8 cellular contexts compared by ENCODE assay signal in the genomic region with DNA sequence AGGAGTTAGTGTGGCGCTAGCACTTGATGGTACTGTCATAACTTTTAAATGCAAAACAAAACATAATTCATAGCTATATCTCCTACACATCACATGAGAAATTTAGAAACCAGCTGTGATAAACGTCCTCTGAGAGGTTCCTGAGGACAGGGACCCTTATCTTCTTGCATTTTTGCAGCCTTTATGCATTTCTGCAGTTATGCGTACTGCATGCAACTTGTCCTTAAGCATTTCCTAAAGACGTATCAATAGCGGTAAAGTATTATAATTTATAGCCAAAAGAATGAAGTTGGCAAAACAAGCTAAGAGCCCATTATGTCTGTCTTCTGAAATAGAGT. TPM values are rescaled to one million over a fixed set of nuclear protein-coding genes. Genes with fewer than 3 reads are reported as not detected.
DNase-seq lines count a peak whose midpoint lies in the region; ATAC-seq and TF ChIP-seq lines count a peak whose summit lies in the region.

No MANE protein-coding gene starts in this region.

- WGBS in psoas muscle, 3 donors, result 24 to 32% (median 31%) methylated on average over 5 of the region's 5 CpGs

- H3K4me3 ChIP-seq in DOHH2 (ENCODE audit: low read length) (peak overlapping the region; percentile 91), SJSA1 (peak overlapping the region; percentile 80), epithelial cell of proximal tubule (ENCODE audit: low read depth, low read length) (peak overlapping the region; percentile 93), psoas muscle (peak overlapping the region; percentile 92)

- peak overlapping the region; percentile 86 for H3K4me2 ChIP-seq in DOHH2 (ENCODE audit: low read length)

- H3K4me1 ChIP-seq in DOHH2 (ENCODE audit: control insufficient read depth, low read length) (peaks cover 18% of the 10 kb centered on the region), SJSA1 (replicated peaks) (peaks cover 14% of the 10 kb centered on the region), psoas muscle (peaks cover 40% of the 10 kb centered on the region)

- intact Hi-C loops in psoas muscle (cut with DNase I), result loop anchor here (5.0 to 10.0 kb wide), 2 partner anchors 57 to 65 kb away; a partner anchor contains a TSS

- H3K27me3 ChIP-seq in DOHH2 (ENCODE audit: control insufficient read depth, low read length) (no peaks in the 10 kb centered on the region), SJSA1 (replicated peaks) (no peaks in the 10 kb centered on the region), psoas muscle (ENCODE audit: insufficient read depth in 3 of 3, low read length in 2 of 3) (no peaks in the 10 kb centered on the region)

- H3K27ac ChIP-seq in DOHH2 (ENCODE audit: low read depth, low read length), result no peak overlapping the region
- peak overlapping the region; percentile 66 for H3K27ac ChIP-seq in SJSA1
- H3K27ac ChIP-seq in psoas muscle, result peak overlapping the region; percentile 93

- no peaks in the 10 kb centered on the region for H3F3A ChIP-seq in DOHH2 (ENCODE audit: control insufficient read depth, insufficient read depth)

- H4K20me1 ChIP-seq in DOHH2 (ENCODE audit: control insufficient read depth, insufficient read depth, low read depth, low read length), result no peaks in the 10 kb centered on the region

- DNase-seq in SJSA1 (ENCODE audit: low read depth in 1 of 2, low spot score in 2 of 2), result no peak
- no peak for DNase-seq in epithelial cell of proximal tubule (ENCODE audit: low read depth)
- no peak for DNase-seq in psoas muscle
- no peak for DNase-seq in SHP77 treated with DMSO at 0.1 percent for 48 hours (lab: John Stamatoyannopoulos, UW)
- no peak for DNase-seq in HCEC 1CT

- H3K9me2 ChIP-seq in DOHH2 (replicated peaks; ENCODE audit: control insufficient read depth, low read length), result no peaks in the 10 kb centered on the region

- H3K36me3 ChIP-seq in DOHH2 (ENCODE audit: control insufficient read depth, low read length), result 0 out of 2 replicates have a peak, but pooled peaks cover 3% of the 10 kb centered on the region
- H3K36me3 ChIP-seq in SJSA1, result peaks cover 4% of the 10 kb centered on the region
- no peaks in the 10 kb centered on the region for H3K36me3 ChIP-seq in psoas muscle (ENCODE audit: insufficient read depth in 1 of 2, low read depth in 1 of 2)

- H3K79me2 ChIP-seq in DOHH2 (ENCODE audit: control insufficient read depth, low read length), result peaks cover 60% of the 10 kb centered on the region

- ATAC-seq in psoas muscle, result no peak
- no peak for ATAC-seq in HG03045 (IDR thresholded peaks at IDR 0.05; ENCODE audit: unreplicated experiment)
- no peak for ATAC-seq in GM21717 (IDR thresholded peaks at IDR 0.05; ENCODE audit: unreplicated experiment)

- H3K9me3 ChIP-seq in DOHH2 (ENCODE audit: control insufficient read depth, insufficient read depth, low read length) (no peaks in the 10 kb centered on the region), SJSA1 (replicated peaks) (no peaks in the 10 kb centered on the region), psoas muscle (no peaks in the 10 kb centered on the region)

- TF ChIP-seq CTCF in DOHH2 (IDR thresholded peaks at IDR 0.05; ENCODE audit: low read depth, low read length, poor library complexity, severe bottlenecking) (no peak), epithelial cell of proximal tubule (conservative IDR thresholded peaks at IDR 0.05; ENCODE audit: low read depth, low read length) (no peak), psoas muscle (IDR thresholded peaks at IDR 0.05) (no peak)

RNA-seq across cellular contexts. Expression of a gene that starts 1.7 kb away (rescaled TPM):
- total RNA-seq in SJSA1 (2014; rRNA removed; shearing (Covaris generic)), result 8.8 and 9.2 TPM in 2 replicates
- total RNA-seq in epithelial cell of proximal tubule (3.3 and 3.8 TPM in 2 replicates), psoas muscle (1 to 10 TPM; 2.5 to 5.0 (median 3.5) TPM)
- polyA plus RNA-seq in psoas muscle, result 10 to 100 TPM in 1 of 3 donors, 1 to 10 TPM in 2; 1.8 to 12.3 (median 3.0) TPM

RNA-seq across cellular contexts. Expression of a gene that starts 19.9 kb away (rescaled TPM):
- total RNA-seq in SJSA1 (2014; rRNA removed; shearing (Covaris generic)), result not detected in 2 replicates
- total RNA-seq in epithelial cell of proximal tubule, result not detected in 2 replicates
- total RNA-seq in psoas muscle, result not detected
- not detected for polyA plus RNA-seq in psoas muscle

RNA-seq across cellular contexts. Expression of a gene that starts 33.0 kb away (rescaled TPM):
- total RNA-seq in SJSA1 (2014; rRNA removed; shearing (Covaris generic)), result not detected in 2 replicates
- total RNA-seq in epithelial cell of proximal tubule, result not detected in 2 replicates
- total RNA-seq in psoas muscle, result not detected
- not detected for polyA plus RNA-seq in psoas muscle

RNA-seq across cellular contexts. Expression of a gene that starts 57.6 kb away (rescaled TPM):
- 19.4 and 22.0 TPM in 2 replicates for total RNA-seq in SJSA1 (2014; rRNA removed; shearing (Covaris generic))
- 9.5 and 10.3 TPM in 2 replicates for total RNA-seq in epithelial cell of proximal tubule
- total RNA-seq in psoas muscle, result 10 to 100 TPM in 3 of 4 donors, 1 to 10 TPM in 1; 9.7 to 20.7 (median 11.9) TPM
- 10 to 100 TPM in 1 of 3 donors, 1 to 10 TPM in 2; 5.3 to 10.5 (median 6.8) TPM for polyA plus RNA-seq in psoas muscle
